ENCODE assay signal across 19 cellular contexts in the genomic region with DNA sequence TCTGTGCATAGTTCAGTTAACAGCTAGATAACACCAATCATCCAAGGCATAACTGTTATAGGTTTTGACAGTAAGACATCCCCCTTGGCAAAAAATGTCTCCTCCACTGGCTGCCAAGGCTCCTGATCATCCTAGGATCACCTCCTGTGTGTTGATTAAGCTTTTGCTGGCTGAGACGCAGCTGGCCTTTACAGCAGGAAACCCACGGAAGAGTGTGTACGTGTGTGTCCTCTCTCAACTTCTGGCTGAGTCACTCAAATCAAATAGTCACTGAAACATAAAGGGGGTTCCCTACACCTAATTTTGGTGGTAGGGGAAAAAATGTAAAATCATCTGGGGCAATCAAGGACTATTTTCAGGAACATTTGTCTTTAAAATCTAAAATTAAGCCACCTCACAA.
DNase-seq lines count a peak whose midpoint lies in the region; ATAC-seq and TF ChIP-seq lines count a peak whose summit lies in the region.
"Had no signal": no experiment of that assay in that cellular context is flagged by ENCODE, and none has a peak within 500 bp of the region (broad histone marks: within the 10 kb centered on the region; RNA-seq: fewer than 3 reads in every experiment).

No MANE protein-coding gene starts in this region.

- TF ChIP-seq CTCF in A673 (conservative IDR thresholded peaks at IDR 0.05; ENCODE audit: low read depth, low read length) = no peak

- intact Hi-C loops in Right ventricle myocardium superior (cut with DNase I) = no loop called here
- intact Hi-C loops in cardiac septum (cut with DNase I) = no loop called here
- intact Hi-C loops in A673 (cut with micrococcal nuclease; ENCODE audit: unreplicated experiment) = no loop called here

- peaks cover 4% of the 10 kb centered on the region for H3K9me3 Mint-ChIP-seq in activated T-helper 17 cell treated with anti-CD3 and anti-CD28 coated beads, Interleukin-2, amount 50 U/mL, for 72 hours
- H3K9me3 Mint-ChIP-seq: CD8-positive, alpha-beta T cell had no signal

- CTCF ChIA-PET in A673 (lab: Charles Lee) = no interaction called here

- no peaks in the 10 kb centered on the region for H3K4me1 Mint-ChIP-seq in activated T-helper 17 cell treated with anti-CD3 and anti-CD28 coated beads, Interleukin-2, amount 50 U/mL, for 72 hours

- H3K9me3 ChIP-seq in A673 (ENCODE audit: low read depth, low read length, poor library complexity, severe bottlenecking) = no peaks in the 10 kb centered on the region
- H3K9me3 ChIP-seq: A549, HAP-1 had no signal

- H3K4me3 Mint-ChIP-seq in activated T-helper 17 cell treated with anti-CD3 and anti-CD28 coated beads, Interleukin-2, amount 50 U/mL, for 72 hours = no peak overlapping the region
- H3K4me3 Mint-ChIP-seq: CD8-positive, alpha-beta T cell had no signal

- H3K36me3 Mint-ChIP-seq in activated T-helper 17 cell treated with anti-CD3 and anti-CD28 coated beads, Interleukin-2, amount 50 U/mL, for 72 hours (ENCODE audit: low read depth) = no peaks in the 10 kb centered on the region
- H3K36me3 Mint-ChIP-seq: CD8-positive, alpha-beta T cell had no signal

- POLR2A ChIA-PET in A673 (lab: Charles Lee; ENCODE audit: low non-redundant PET) = no interaction called here

- no peaks in the 10 kb centered on the region for H3K27me3 ChIP-seq in A673 (replicated peaks; ENCODE audit: insufficient read depth, low read depth, low read length, poor library complexity)
- H3K27me3 ChIP-seq: BLaER1 treated with 17β-estradiol and CSF1 and Interleukin-3, amounts not matched to agents 10 nM and 100 nM had no signal

- ATAC-seq in Right ventricle myocardium superior (ENCODE audit: poor library complexity) (peak; percentile 68), HG02884 (IDR thresholded peaks at IDR 0.05; ENCODE audit: unreplicated experiment) (peak; percentile 63)
- peak; percentile 86 for ATAC-seq in activated T-helper 17 cell treated with anti-CD3 and anti-CD28 coated beads, Interleukin-2, amount 50 U/mL, for 72 hours (replicated peaks)
- ATAC-seq: A549; CD8-positive, alpha-beta T cell; K562; Right ventricle myocardium inferior had no signal

- DNase-seq in Right ventricle myocardium superior (no peak), cardiac septum (ENCODE audit: low spot score) (no peak), anterior cingulate cortex (lab: John Stamatoyannopoulos, UW) (no peak), A673 (ENCODE audit: low spot score) (no peak), amygdala (lab: John Stamatoyannopoulos, UW) (no peak)
- DNase-seq: Calu3; CD8-positive, alpha-beta T cell; GM23248; NCI-H1105 treated with DMSO at 0.1 percent for 48 hours; NCI-H1694; NCI-H2081 treated with DMSO at 0.1 percent for 48 hours; NK-92 treated with Interleukin-12 subunit alpha and Interleukin-12 subunit beta, amount 100 ng/mL, for 24 hours had no signal

- no peak overlapping the region for H3K27ac ChIP-seq in A673 (ENCODE audit: low read depth, low read length, poor library complexity, severe bottlenecking)
- H3K27ac ChIP-seq: A549; BLaER1 treated with 17β-estradiol and CSF1 and Interleukin-3, amounts not matched to agents 10 nM and 100 nM; GM23248 had no signal

- no peaks in the 10 kb centered on the region for H3K36me3 ChIP-seq in A673 (ENCODE audit: insufficient read depth, low read length, poor library complexity, severe bottlenecking)
- H3K36me3 ChIP-seq: BLaER1 treated with 17β-estradiol and CSF1 and Interleukin-3, amounts not matched to agents 10 nM and 100 nM; HAP-1 had no signal

- peak overlapping the region; percentile 7 for H3K27ac Mint-ChIP-seq in activated T-helper 17 cell treated with anti-CD3 and anti-CD28 coated beads, Interleukin-2, amount 50 U/mL, for 72 hours
- H3K27ac Mint-ChIP-seq: CD8-positive, alpha-beta T cell had no signal

- peaks cover 3% of the 10 kb centered on the region for H3K27me3 Mint-ChIP-seq in activated T-helper 17 cell treated with anti-CD3 and anti-CD28 coated beads, Interleukin-2, amount 50 U/mL, for 72 hours

- no peak overlapping the region for H3K4me3 ChIP-seq in A673 (ENCODE audit: low read depth, low read length, poor library complexity, severe bottlenecking)
- H3K4me3 ChIP-seq: A549; BLaER1 treated with 17β-estradiol and CSF1 and Interleukin-3, amounts not matched to agents 10 nM and 100 nM; GM23248; HAP-1; K562 had no signal

- BruUV-seq in A673 (replicated peaks; lab: Mats Ljungman, UMichigan) = no TSS peak

- H3K4me1 ChIP-seq in A673 (ENCODE audit: insufficient read depth, low read length, poor library complexity, severe bottlenecking) = no peaks in the 10 kb centered on the region
- H3K4me1 ChIP-seq: BLaER1 treated with 17β-estradiol and CSF1 and Interleukin-3, amounts not matched to agents 10 nM and 100 nM; HAP-1 had no signal
